In the genomic region with DNA sequence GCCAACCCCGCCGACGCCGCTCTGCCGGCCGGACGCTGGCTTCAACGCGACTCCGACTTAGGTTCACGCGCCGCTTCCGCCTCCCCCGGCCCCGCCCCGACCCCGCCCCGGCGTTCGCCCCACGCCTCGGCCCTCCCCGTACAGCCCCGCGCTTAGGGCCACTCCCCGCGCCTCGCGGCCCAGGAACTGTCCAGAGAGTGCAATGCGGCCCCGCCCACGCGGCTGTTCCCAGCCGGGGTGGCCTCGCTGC, we compare ENCODE assay signal across 8 cellular contexts. TPM values are rescaled to one million over a fixed set of nuclear protein-coding genes. Genes with fewer than 3 reads are reported as not detected.
DNase-seq lines count a peak whose midpoint lies in the region; ATAC-seq and TF ChIP-seq lines count a peak whose summit lies in the region.

A gene with protein sequence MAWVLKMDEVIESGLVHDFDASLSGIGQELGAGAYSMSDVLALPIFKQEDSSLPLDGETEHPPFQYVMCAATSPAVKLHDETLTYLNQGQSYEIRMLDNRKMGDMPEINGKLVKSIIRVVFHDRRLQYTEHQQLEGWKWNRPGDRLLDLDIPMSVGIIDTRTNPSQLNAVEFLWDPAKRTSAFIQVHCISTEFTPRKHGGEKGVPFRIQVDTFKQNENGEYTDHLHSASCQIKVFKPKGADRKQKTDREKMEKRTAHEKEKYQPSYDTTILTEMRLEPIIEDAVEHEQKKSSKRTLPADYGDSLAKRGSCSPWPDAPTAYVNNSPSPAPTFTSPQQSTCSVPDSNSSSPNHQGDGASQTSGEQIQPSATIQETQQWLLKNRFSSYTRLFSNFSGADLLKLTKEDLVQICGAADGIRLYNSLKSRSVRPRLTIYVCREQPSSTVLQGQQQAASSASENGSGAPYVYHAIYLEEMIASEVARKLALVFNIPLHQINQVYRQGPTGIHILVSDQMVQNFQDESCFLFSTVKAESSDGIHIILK (minus strand): TSS at position 78 of the 250 bp plus-strand sequence. CDS start 557 bp downstream, outside the sequence.

- DNase-seq in HAP-1 (ENCODE audit: low spot score in 2 of 2) (no peak), WERI-Rb-1 (no peak), epithelial cell of proximal tubule (ENCODE audit: low read depth) (no peak), nephron progenitor cell (peak; percentile 99), DMS153 treated with DMSO at 0.1 percent for 48 hours (lab: John Stamatoyannopoulos, UW; ENCODE audit: unreplicated experiment) (no peak), MV-4-11 (lab: John Stamatoyannopoulos, UW) (no peak)

- no peaks in the 10 kb centered on the region for H3K9me3 Mint-ChIP-seq in nephron progenitor cell

- H3K27me3 ChIP-seq in HAP-1 (ENCODE audit: low read depth) (no peaks in the 10 kb centered on the region), WERI-Rb-1 (ENCODE audit: insufficient read depth, low read depth, severe bottlenecking) (no peaks in the 10 kb centered on the region)

- H3K27ac Mint-ChIP-seq in nephron progenitor cell = peak within 1 kb of the TSS; percentile 100

- peak within 1 kb of the TSS; percentile 77 for H3K4me3 ChIP-seq in HAP-1
- peak within 1 kb of the TSS; percentile 98 for H3K4me3 ChIP-seq in WERI-Rb-1 (ENCODE audit: low read depth, low read length)
- H3K4me3 ChIP-seq in epithelial cell of proximal tubule (ENCODE audit: low read depth, low read length) = peak within 1 kb of the TSS; percentile 68

- no peak for TF ChIP-seq CTCF in WERI-Rb-1 (IDR thresholded peaks at IDR 0.05; ENCODE audit: low read depth, low read length)
- no peak for TF ChIP-seq CTCF in epithelial cell of proximal tubule (conservative IDR thresholded peaks at IDR 0.05; ENCODE audit: low read depth, low read length)
- no peak for TF ChIP-seq CTCF in nephron progenitor cell (IDR thresholded peaks at IDR 0.05)

- peaks cover 11% of the 10 kb centered on the region; the same call in 1 of the 2 replicates for H3K4me1 ChIP-seq in HAP-1

- ATAC-seq in HG03442 (IDR thresholded peaks at IDR 0.05; ENCODE audit: unreplicated experiment) (no peak), HG02852 (IDR thresholded peaks at IDR 0.05; ENCODE audit: unreplicated experiment) (no peak)

- H3K36me3 Mint-ChIP-seq in nephron progenitor cell (ENCODE audit: low read depth) = peaks cover 15% of the 10 kb centered on the region

- H3K4me3 Mint-ChIP-seq in nephron progenitor cell = peak within 1 kb of the TSS; percentile 99

- H3K27me3 Mint-ChIP-seq in nephron progenitor cell (ENCODE audit: low read depth, poor library complexity) = no peaks in the 10 kb centered on the region

- in situ Hi-C loops in HAP-1 (cut with MboI; ENCODE audit: low sequenced_read_pairs) = no loop called here

- peaks cover 43% of the 10 kb centered on the region for H3K4me1 Mint-ChIP-seq in nephron progenitor cell

- H3K9me3 ChIP-seq in HAP-1 = no peaks in the 10 kb centered on the region
- H3K9me3 ChIP-seq in WERI-Rb-1 (ENCODE audit: severe bottlenecking) = no peaks in the 10 kb centered on the region

- peak within 1 kb of the TSS; percentile 94 for H3K27ac ChIP-seq in WERI-Rb-1

- no peaks in the 10 kb centered on the region for H3K36me3 ChIP-seq in HAP-1 (replicated peaks)
- H3K36me3 ChIP-seq in WERI-Rb-1 = peaks cover 4% of the 10 kb centered on the region

RNA-seq across cellular contexts. Expression of the gene that starts here (rescaled TPM):
- total RNA-seq in epithelial cell of proximal tubule = 38.3 and 42.9 TPM in 2 replicates
